Comparison of ENCODE assay signal across 30 cellular contexts in genomic region chr1:156378557-156378956, GRCh38. TPM values are rescaled to one million over a fixed set of nuclear protein-coding genes. Genes with fewer than 3 reads are reported as not detected.
"Had no signal": no experiment of that assay in that cellular context is flagged by ENCODE, and none has a peak within 500 bp of the region (broad histone marks: within the 10 kb centered on the region; RNA-seq: fewer than 3 reads in every experiment).

No MANE protein-coding gene starts in this region.

- H3K4me2 ChIP-seq: neural progenitor cell had no signal

- H3K9ac ChIP-seq: neural progenitor cell had no signal

- DNase-seq: dermis blood vessel endothelial cell; effector memory CD4-positive, alpha-beta T cell; erythroblast; esophagus squamous epithelium; foreskin melanocyte; glutamatergic neuron; heart right ventricle; hippocampal formation; midbrain; naive thymus-derived CD4-positive, alpha-beta T cell; nucleus accumbens; pancreas; stimulated activated CD4-positive, alpha-beta T cell treated with anti-CD3 and anti-CD28 coated beads, Interleukin-12 subunit alpha, Interleukin-12 subunit beta, amount 100 ng/mL, for 4 hours; stimulated activated CD4-positive, alpha-beta T cell treated with anti-CD3 and anti-CD28 coated beads, Interleukin-1b, Interleukin-23, amount 100 ng/mL, for 48 hours; stimulated activated CD4-positive, alpha-beta T cell treated with anti-CD3 and anti-CD28 coated beads, Interleukin-4, amount 100 ng/mL, for 1 hour; stimulated activated CD8-positive, alpha-beta memory T cell treated with anti-CD3 and anti-CD28 coated beads, Interleukin-4, amount 100 ng/mL, for 48 hours; stimulated activated naive CD4-positive, alpha-beta T cell; stimulated activated naive CD8-positive, alpha-beta T cell treated with anti-CD3 and anti-CD28 coated beads, Interleukin-15, amount 100 ng/mL, for 72 hours; transverse colon had no signal

- H3K27ac ChIP-seq: coronary artery, esophagus squamous epithelium, heart right ventricle, neural progenitor cell, pancreas, suprapubic skin, transverse colon had no signal

- H3K4me1 ChIP-seq: esophagus squamous epithelium, neural progenitor cell, suprapubic skin, transverse colon had no signal

- H3K27me3 ChIP-seq: pancreas had no signal

- H2AFZ ChIP-seq: neural progenitor cell had no signal

- H3K36me3 ChIP-seq: esophagus squamous epithelium, heart right ventricle, neural progenitor cell, pancreas, suprapubic skin, transverse colon had no signal

- H3K9me3 ChIP-seq: esophagus squamous epithelium, heart right ventricle, pancreas, suprapubic skin, transverse colon had no signal

- ATAC-seq: heart right ventricle; naive thymus-derived CD4-positive, alpha-beta T cell; pancreas; sciatic nerve; stimulated activated naive CD8-positive, alpha-beta T cell treated with anti-CD3 and anti-CD28 coated beads, Interleukin-15, amount 100 ng/mL, for 72 hours had no signal

- H3K4me3 ChIP-seq: coronary artery, esophagus squamous epithelium, heart right ventricle, lung, neural progenitor cell, pancreas, smooth muscle cell, suprapubic skin, transverse colon had no signal

RNA-seq across cellular contexts. Expression of gene RHBG, which starts 9.5 kb away (rescaled TPM):
- total RNA-seq: dermis blood vessel endothelial cell; endothelial cell of umbilical vein; heart right ventricle; naive thymus-derived CD4-positive, alpha-beta T cell; posterior vena cava; pulmonary artery endothelial cell; sciatic nerve; smooth muscle cell; transverse colon; urinary bladder had no signal
- polyA plus RNA-seq: endothelial cell of umbilical vein; heart right ventricle; lung; naive thymus-derived CD4-positive, alpha-beta T cell; smooth muscle cell had no signal

RNA-seq across cellular contexts. Expression of gene TSACC, which starts 40.2 kb away (rescaled TPM):
- total RNA-seq: dermis blood vessel endothelial cell, esophagus squamous epithelium, lung, mucosa of gallbladder, pancreas, posterior vena cava, pulmonary artery endothelial cell, sciatic nerve, suprapubic skin, transverse colon, urinary bladder had no signal
- polyA plus RNA-seq: heart right ventricle, smooth muscle cell had no signal
